6 cellular contexts compared by ENCODE assay signal in the genomic region with DNA sequence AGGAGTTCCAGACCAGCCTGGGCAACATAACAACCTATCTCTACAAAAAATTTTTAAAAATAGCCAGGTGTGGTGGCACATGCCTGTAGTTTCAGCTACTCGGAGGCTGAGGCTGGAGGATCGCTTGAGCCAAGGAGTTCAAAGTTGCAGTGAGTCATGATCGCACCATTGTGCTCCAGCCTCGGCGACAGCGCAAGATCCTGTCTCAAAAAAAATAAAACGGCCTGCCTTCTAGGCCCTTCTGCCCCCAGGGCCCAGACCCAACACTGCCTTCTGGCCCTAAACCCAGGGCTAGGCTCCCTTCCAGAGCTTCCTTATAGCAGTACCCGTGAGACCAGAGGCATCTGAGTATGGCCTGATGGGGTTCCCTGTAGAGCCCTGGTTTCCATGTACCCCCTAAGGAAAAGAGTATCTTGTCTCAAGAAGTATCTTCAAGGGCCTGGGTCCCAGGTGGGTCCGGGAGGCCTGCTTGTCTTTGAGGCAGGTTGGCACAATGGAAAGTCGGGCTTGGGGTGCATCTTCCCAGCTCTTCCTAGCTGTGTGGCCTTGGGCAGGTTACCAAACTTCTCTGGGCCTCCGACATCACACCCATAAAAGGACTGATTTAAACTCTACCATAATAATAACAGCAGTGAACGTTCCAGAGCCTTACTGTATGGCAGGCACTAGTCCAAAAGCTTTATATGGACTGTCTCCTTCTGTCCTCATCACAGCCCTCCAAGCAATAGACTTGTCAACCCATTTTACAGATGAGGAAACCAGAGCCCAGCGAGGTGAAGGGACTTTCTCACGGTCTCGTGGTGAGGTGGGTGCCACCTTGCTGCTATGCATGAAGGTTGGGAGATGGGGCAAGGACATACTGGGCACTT. TPM values are rescaled to one million over a fixed set of nuclear protein-coding genes. Genes with fewer than 3 reads are reported as not detected.
A peak's percentile ranks its signal among the peaks of the same experiment; 100 is the strongest.
DNase-seq lines count a peak whose midpoint lies in the region; TF ChIP-seq lines count a peak whose summit lies in the region.

No MANE protein-coding gene starts in this region.

- no peak for TF ChIP-seq CTCF in stomach (IDR thresholded peaks at IDR 0.05)

- no peaks in the 10 kb centered on the region for H3K27me3 Mint-ChIP-seq in activated T-helper 1 cell treated with anti-CD3 and anti-CD28 coated beads, Interleukin-12 subunit alpha, Interleukin-12 subunit beta, Interleukin-2, Interleukin-4 antibody, amounts not matched to agents 30 ng/mL and 10 ng/mL and 1 ng/mL, durations not matched to agents 14 hours and 24 hours and 36 hours (ENCODE audit: insufficient read depth)

- H3K27me3 ChIP-seq in esophagus (ENCODE audit: control insufficient read depth in 1 of 2, insufficient read depth in 2 of 2, low read length in 2 of 2), result no peaks in the 10 kb centered on the region
- H3K27me3 ChIP-seq in stomach, result no peaks in the 10 kb centered on the region

- in situ Hi-C loops in G401 (cut with HindIII; ENCODE audit: low sequenced_read_pairs), result no loop called here

- no peak for TF ChIP-seq POLR2A in stomach (IDR thresholded peaks at IDR 0.05)

- peaks cover 32% of the 10 kb centered on the region for H3K36me3 Mint-ChIP-seq in activated T-helper 1 cell treated with anti-CD3 and anti-CD28 coated beads, Interleukin-12 subunit alpha, Interleukin-12 subunit beta, Interleukin-2, Interleukin-4 antibody, amounts not matched to agents 30 ng/mL and 10 ng/mL and 1 ng/mL, durations not matched to agents 14 hours and 24 hours and 36 hours (ENCODE audit: low read depth)

- intact Hi-C loops in activated T-helper 1 cell treated with anti-CD3 and anti-CD28 coated beads, Interleukin-12 subunit alpha, Interleukin-12 subunit beta, Interleukin-2, Interleukin-4 antibody, amounts not matched to agents 30 ng/mL and 10 ng/mL and 1 ng/mL, durations not matched to agents 14 hours and 24 hours and 36 hours (cut with micrococcal nuclease), result no loop called here
- intact Hi-C loops in stomach (cut with DNase I; ENCODE audit: low total_unique reads), result no loop called here

- no peak overlapping the region for H3K4me3 Mint-ChIP-seq in activated T-helper 1 cell treated with anti-CD3 and anti-CD28 coated beads, Interleukin-12 subunit alpha, Interleukin-12 subunit beta, Interleukin-2, Interleukin-4 antibody, amounts not matched to agents 30 ng/mL and 10 ng/mL and 1 ng/mL, durations not matched to agents 14 hours and 24 hours and 36 hours

- WGBS in esophagus, 2 donors, result 43 to 61% methylated on average over 15 of the region's 15 CpGs
- 67 to 81% (median 79%) methylated on average over 14 to 15 of the region's 15 CpGs for WGBS in stomach, 5 donors

- no peak overlapping the region for H3K4me3 ChIP-seq in esophagus (ENCODE audit: low read depth in 1 of 2, low read length in 2 of 2)
- H3K4me3 ChIP-seq in stomach, result peak overlapping the region in 2 of 4 donors; percentile 1 to 28

- peak overlapping the region; percentile 29 for H3K27ac Mint-ChIP-seq in activated T-helper 1 cell treated with anti-CD3 and anti-CD28 coated beads, Interleukin-12 subunit alpha, Interleukin-12 subunit beta, Interleukin-2, Interleukin-4 antibody, amounts not matched to agents 30 ng/mL and 10 ng/mL and 1 ng/mL, durations not matched to agents 14 hours and 24 hours and 36 hours

- no peaks in the 10 kb centered on the region for H3K9me3 Mint-ChIP-seq in activated T-helper 1 cell treated with anti-CD3 and anti-CD28 coated beads, Interleukin-12 subunit alpha, Interleukin-12 subunit beta, Interleukin-2, Interleukin-4 antibody, amounts not matched to agents 30 ng/mL and 10 ng/mL and 1 ng/mL, durations not matched to agents 14 hours and 24 hours and 36 hours

- peaks cover 16 to 39% of the 10 kb centered on the region in 2 donors for H3K4me1 ChIP-seq in esophagus (ENCODE audit: control insufficient read depth in 2 of 2, insufficient read depth in 2 of 2, low read length in 1 of 2)
- peaks cover 44 to 64% (median 54%) of the 10 kb centered on the region in 4 donors for H3K4me1 ChIP-seq in stomach

- peaks cover 52% of the 10 kb centered on the region for H3K4me1 Mint-ChIP-seq in activated T-helper 1 cell treated with anti-CD3 and anti-CD28 coated beads, Interleukin-12 subunit alpha, Interleukin-12 subunit beta, Interleukin-2, Interleukin-4 antibody, amounts not matched to agents 30 ng/mL and 10 ng/mL and 1 ng/mL, durations not matched to agents 14 hours and 24 hours and 36 hours (ENCODE audit: low read depth)

- no peaks in the 10 kb centered on the region for H3K9me3 ChIP-seq in esophagus (ENCODE audit: control insufficient read depth in 2 of 2, insufficient read depth in 1 of 2, low read depth in 1 of 2, low read length in 1 of 2)
- no peaks in the 10 kb centered on the region for H3K9me3 ChIP-seq in stomach

- TF ChIP-seq EP300 in stomach (IDR thresholded peaks at IDR 0.05), result no peak

- peak overlapping the region; percentile 98 to 99 for H3K27ac ChIP-seq in esophagus (ENCODE audit: low read depth in 2 of 2, low read length in 1 of 2)
- peak overlapping the region; percentile 65 to 93 (median 86) for H3K27ac ChIP-seq in stomach

- DNase-seq in activated T-helper 1 cell treated with anti-CD3 and anti-CD28 coated beads, Interleukin-12 subunit alpha, Interleukin-12 subunit beta, Interleukin-2, Interleukin-4 antibody, amounts not matched to agents 30 ng/mL and 10 ng/mL and 1 ng/mL, durations not matched to agents 14 hours and 24 hours and 36 hours (ENCODE audit: low spot score), result no peak
- DNase-seq in stomach (no peak), iPS-NIHi7 (ENCODE audit: extremely low spot score) (no peak), COLO668 (lab: John Stamatoyannopoulos, UW; ENCODE audit: unreplicated experiment) (no peak), G401 (ENCODE audit: low spot score) (no peak)

- peaks cover 8 to 27% of the 10 kb centered on the region in 2 donors for H3K36me3 ChIP-seq in esophagus (ENCODE audit: control insufficient read depth in 2 of 2, insufficient read depth in 2 of 2, low read length in 1 of 2)
- peaks cover 25 to 82% (median 70%) of the 10 kb centered on the region in 4 donors for H3K36me3 ChIP-seq in stomach

RNA-seq across cellular contexts. Expression of a gene that starts 9.7 kb away (rescaled TPM):
- total RNA-seq in activated T-helper 1 cell treated with anti-CD3 and anti-CD28 coated beads, Interleukin-12 subunit alpha, Interleukin-12 subunit beta, Interleukin-2, Interleukin-4 antibody, amounts not matched to agents 30 ng/mL and 10 ng/mL and 1 ng/mL, durations not matched to agents 14 hours and 24 hours and 36 hours, result 30.1 and 32.9 TPM in 2 replicates
- 10 to 100 TPM; 38.5 to 55.6 TPM for polyA plus RNA-seq in esophagus
- 10 to 100 TPM; 14.7 to 63.7 (median 25.1) TPM for total RNA-seq in stomach
- polyA plus RNA-seq in stomach, result 10 to 100 TPM; 11.2 to 22.7 (median 13.6) TPM
- 19.6 and 38.7 TPM in 2 replicates for total RNA-seq in G401 (2014; rRNA removed; shearing (Covaris generic))

RNA-seq across cellular contexts. Expression of a gene that starts 9.8 kb away (rescaled TPM):
- 10.6 and 12.2 TPM in 2 replicates for total RNA-seq in activated T-helper 1 cell treated with anti-CD3 and anti-CD28 coated beads, Interleukin-12 subunit alpha, Interleukin-12 subunit beta, Interleukin-2, Interleukin-4 antibody, amounts not matched to agents 30 ng/mL and 10 ng/mL and 1 ng/mL, durations not matched to agents 14 hours and 24 hours and 36 hours
- polyA plus RNA-seq in esophagus (1 to 10 TPM; 4.0 to 6.7 TPM), stomach (1 to 10 TPM; 4.8 to 7.5 (median 5.3) TPM)
- 10 to 100 TPM in 2 of 5 donors, 1 to 10 TPM in 2, under 1 TPM in 1; 0.58 to 25.7 (median 6.1) TPM for total RNA-seq in stomach
- total RNA-seq in G401 (2014; rRNA removed; shearing (Covaris generic)), result 10.5 and 14.8 TPM in 2 replicates

RNA-seq across cellular contexts. Expression of a gene that starts 29.2 kb away (rescaled TPM):
- total RNA-seq in activated T-helper 1 cell treated with anti-CD3 and anti-CD28 coated beads, Interleukin-12 subunit alpha, Interleukin-12 subunit beta, Interleukin-2, Interleukin-4 antibody, amounts not matched to agents 30 ng/mL and 10 ng/mL and 1 ng/mL, durations not matched to agents 14 hours and 24 hours and 36 hours, result 0.34 and 1.0 TPM in 2 replicates
- polyA plus RNA-seq in esophagus, result 10 to 100 TPM; 19.8 to 39.5 TPM
- total RNA-seq in stomach, result 10 to 100 TPM in 4 of 5 donors, 1 to 10 TPM in 1; 1.4 to 37.3 (median 13.8) TPM
- 10 to 100 TPM; 43.9 to 55.8 (median 49.1) TPM for polyA plus RNA-seq in stomach
- total RNA-seq in G401 (2014; rRNA removed; shearing (Covaris generic)), result 13.8 and 17.6 TPM in 2 replicates

RNA-seq across cellular contexts. Expression of a gene that starts 55.8 kb away (rescaled TPM):
- 17.7 and 18.1 TPM in 2 replicates for total RNA-seq in activated T-helper 1 cell treated with anti-CD3 and anti-CD28 coated beads, Interleukin-12 subunit alpha, Interleukin-12 subunit beta, Interleukin-2, Interleukin-4 antibody, amounts not matched to agents 30 ng/mL and 10 ng/mL and 1 ng/mL, durations not matched to agents 14 hours and 24 hours and 36 hours
- polyA plus RNA-seq in esophagus (10 to 100 TPM in 1 of 2 donors, 1 to 10 TPM in 1; 5.3 to 11.6 TPM), stomach (1 to 10 TPM; 3.2 to 8.1 (median 6.2) TPM)
- total RNA-seq in stomach, result 10 to 100 TPM in 1 of 5 donors, 1 to 10 TPM in 3, under 1 TPM in 1; 0.58 to 17.1 (median 9.4) TPM
- 33.7 and 38.6 TPM in 2 replicates for total RNA-seq in G401 (2014; rRNA removed; shearing (Covaris generic))

RNA-seq across cellular contexts. Expression of a gene that starts 55.9 kb away (rescaled TPM):
- 154 and 158 TPM in 2 replicates for total RNA-seq in activated T-helper 1 cell treated with anti-CD3 and anti-CD28 coated beads, Interleukin-12 subunit alpha, Interleukin-12 subunit beta, Interleukin-2, Interleukin-4 antibody, amounts not matched to agents 30 ng/mL and 10 ng/mL and 1 ng/mL, durations not matched to agents 14 hours and 24 hours and 36 hours
- polyA plus RNA-seq in esophagus, result 10 to 100 TPM; 19.7 to 21.8 TPM
- 10 to 100 TPM; 26.3 to 79.9 (median 51.0) TPM for total RNA-seq in stomach
- polyA plus RNA-seq in stomach, result 10 to 100 TPM in 1 of 3 donors, 1 to 10 TPM in 2; 4.4 to 10.1 (median 9.9) TPM
- total RNA-seq in G401 (2014; rRNA removed; shearing (Covaris generic)), result 33.2 and 68.6 TPM in 2 replicates
